In genomic region chr22:23608583-23608982, GRCh38 we compare ENCODE assay signal across 1 cellular context.
TF ChIP-seq lines count a peak whose summit lies in the region.

No MANE protein-coding gene starts in this region.

TF ChIP-seq in K562, 482 proteins besides CTCF, POLR2A, EP300 and RAD21 (continues in another document):
- no peak for TF ChIP-seq BRD9 (IDR thresholded peaks at IDR 0.05; ENCODE audit: low read depth, partially characterized antibody)
- no peak for TF ChIP-seq NONO (IDR thresholded peaks at IDR 0.05; ENCODE audit: low read depth in 2 of 2, low read length in 1 of 2)
- TF ChIP-seq SMARCB1 (IDR thresholded peaks at IDR 0.05; ENCODE audit: insufficient read length, low read depth), result no peak
- TF ChIP-seq GTF2B (IDR thresholded peaks at IDR 0.05; ENCODE audit: extremely low read depth, insufficient read length), result no peak
- no peak for TF ChIP-seq MEF2D (tag; conservative IDR thresholded peaks at IDR 0.05; ENCODE audit: low read depth)
- 0 out of 2 replicates have a peak, but pooled peaks have one; percentile 10 for TF ChIP-seq BHLHE40 (IDR thresholded peaks at IDR 0.05; ENCODE audit: low read length)
- no peak for TF ChIP-seq ARID3B (CRISPR knock-in tag; IDR thresholded peaks at IDR 0.05; ENCODE audit: borderline replicate concordance)
- no peak for TF ChIP-seq GMEB1 (CRISPR knock-in tag; IDR thresholded peaks at IDR 0.05)
- no peak for TF ChIP-seq RHOXF2B (CRISPR knock-in tag; conservative IDR thresholded peaks at IDR 0.05)
- TF ChIP-seq PML (IDR thresholded peaks at IDR 0.05; ENCODE audit: low read length), result no peak
- TF ChIP-seq SMARCC2 (IDR thresholded peaks at IDR 0.05; ENCODE audit: low read depth), result no peak
- no peak for TF ChIP-seq SIX5 (IDR thresholded peaks at IDR 0.05; ENCODE audit: borderline replicate concordance in 1 of 2, insufficient read depth in 1 of 2, low read depth in 1 of 2, low read length in 2 of 2)
- no peak for TF ChIP-seq KLF6 (CRISPR knock-in tag; IDR thresholded peaks at IDR 0.05; ENCODE audit: borderline replicate concordance)
- TF ChIP-seq ZFP30 (CRISPR knock-in tag; IDR thresholded peaks at IDR 0.05; ENCODE audit: borderline replicate concordance), result no peak
- TF ChIP-seq ZNF395 (CRISPR knock-in tag; IDR thresholded peaks at IDR 0.05), result 0 out of 2 replicates have a peak, but pooled peaks have one; percentile 42
- TF ChIP-seq VEZF1 (CRISPR knock-in tag; IDR thresholded peaks at IDR 0.05), result no peak
- no peak for TF ChIP-seq PHF21A (IDR thresholded peaks at IDR 0.05; ENCODE audit: borderline replicate concordance, low read depth)
- no peak for TF ChIP-seq PHTF2 (CRISPR knock-in tag; IDR thresholded peaks at IDR 0.05)
- TF ChIP-seq MIER1 (IDR thresholded peaks at IDR 0.05; ENCODE audit: low read depth), result peak; percentile 92
- peak; percentile 91 for TF ChIP-seq ATF7 (IDR thresholded peaks at IDR 0.05)
- TF ChIP-seq JUN (IDR thresholded peaks at IDR 0.05; ENCODE audit: borderline replicate concordance, low read depth, low read length), result peak; percentile 59; the same call in 1 of the 2 replicates
- TF ChIP-seq JUN (CRISPR knock-in tag; IDR thresholded peaks at IDR 0.05; ENCODE audit: borderline replicate concordance), result no peak
- peak in 1 of 2 experiments; percentile 46; a peak in 2 of 4 replicates for TF ChIP-seq MNT (conservative IDR thresholded peaks at IDR 0.05)
- no peak for TF ChIP-seq NFE2 (IDR thresholded peaks at IDR 0.05; ENCODE audit: low read depth)
- TF ChIP-seq CCAR2 (IDR thresholded peaks at IDR 0.05; ENCODE audit: low read depth, low read length), result no peak
- TF ChIP-seq ZNF280A (IDR thresholded peaks at IDR 0.05; ENCODE audit: low read depth, partially characterized antibody), result no peak
- no peak for TF ChIP-seq NFYB (IDR thresholded peaks at IDR 0.05; ENCODE audit: extremely low read depth, insufficient read length)
- TF ChIP-seq COPS2 (conservative IDR thresholded peaks at IDR 0.05), result no peak
- no peak for TF ChIP-seq ZNF778 (CRISPR knock-in tag; IDR thresholded peaks at IDR 0.05)
- no peak for TF ChIP-seq ZMIZ1 (IDR thresholded peaks at IDR 0.05; ENCODE audit: low read depth in 2 of 2, low read length in 2 of 2)
- peak; percentile 63; the same call in 1 of the 2 replicates for TF ChIP-seq GATA2 (CRISPR knock-in tag; IDR thresholded peaks at IDR 0.05)
- no peak for TF ChIP-seq JUNB (CRISPR knock-in tag; conservative IDR thresholded peaks at IDR 0.05)
- no peak for TF ChIP-seq KAT2B (IDR thresholded peaks at IDR 0.05; ENCODE audit: low read depth, low read length)
- no peak for TF ChIP-seq ARID3A (IDR thresholded peaks at IDR 0.05; ENCODE audit: borderline replicate concordance, low read depth, low read length)
- TF ChIP-seq KAT8 (IDR thresholded peaks at IDR 0.05; ENCODE audit: low read depth), result no peak
- TF ChIP-seq TAF9B (IDR thresholded peaks at IDR 0.05; ENCODE audit: partially characterized antibody), result no peak
- TF ChIP-seq C11orf30 (IDR thresholded peaks at IDR 0.05; ENCODE audit: low read depth), result no peak
- TF ChIP-seq DMBX1 (CRISPR knock-in tag; IDR thresholded peaks at IDR 0.05; ENCODE audit: borderline replicate concordance), result peak; percentile 34; the same call in 1 of the 2 replicates
- TF ChIP-seq ZNF263 (CRISPR knock-in tag; IDR thresholded peaks at IDR 0.05; ENCODE audit: borderline replicate concordance), result no peak
- TF ChIP-seq ID3 (CRISPR knock-in tag; IDR thresholded peaks at IDR 0.05), result no peak
- TF ChIP-seq ID3 (tag; IDR thresholded peaks at IDR 0.05), result no peak
- no peak for TF ChIP-seq POLR2B (IDR thresholded peaks at IDR 0.05; ENCODE audit: low read depth, partially characterized antibody)
- no peak for TF ChIP-seq HOXB6 (CRISPR knock-in tag; IDR thresholded peaks at IDR 0.05; ENCODE audit: borderline replicate concordance)
- no peak for TF ChIP-seq KLF10 (CRISPR knock-in tag; IDR thresholded peaks at IDR 0.05)
- peak; percentile 53; the same call in 1 of the 2 replicates for TF ChIP-seq CTBP1 (IDR thresholded peaks at IDR 0.05; ENCODE audit: borderline replicate concordance)
- TF ChIP-seq EHMT2 (IDR thresholded peaks at IDR 0.05), result peak; percentile 96
- peak; percentile 55 for TF ChIP-seq CREM (IDR thresholded peaks at IDR 0.05; ENCODE audit: low read depth)
- TF ChIP-seq MYC (IDR thresholded peaks at IDR 0.05; ENCODE audit: low read depth, low read length), result no peak
- TF ChIP-seq MYC (CRISPR knock-in tag; IDR thresholded peaks at IDR 0.05; ENCODE audit: borderline replicate concordance, low read depth), result no peak
- peak; percentile 75 for TF ChIP-seq JUND (IDR thresholded peaks at IDR 0.05; ENCODE audit: borderline replicate concordance, low read depth, low read length)
- TF ChIP-seq JUND (tag; IDR thresholded peaks at IDR 0.05; ENCODE audit: borderline replicate concordance, low read depth, low read length), result peak; percentile 60; the same call in 1 of the 3 replicates
- no peak for TF ChIP-seq SMAD2 (IDR thresholded peaks at IDR 0.05; ENCODE audit: low read depth, low read length)
- TF ChIP-seq NRF1 (conservative IDR thresholded peaks at IDR 0.05 in 1 of 2, IDR thresholded peaks at IDR 0.05 in 1 of 2), result no peak
- no peak for TF ChIP-seq ZNF445 (CRISPR knock-in tag; IDR thresholded peaks at IDR 0.05; ENCODE audit: low read depth)
